In genomic region chr3:52771334-52771681, GRCh38 we compare ENCODE assay signal across 8 cellular contexts. TPM values are rescaled to one million over a fixed set of nuclear protein-coding genes. Genes with fewer than 3 reads are reported as not detected.
A peak's percentile ranks its signal among the peaks of the same experiment; 100 is the strongest.
DNase-seq lines count a peak whose midpoint lies in the region; FAIRE-seq and TF ChIP-seq lines count a peak whose summit lies in the region.

No MANE protein-coding gene starts in this region.

- DNase-seq in activated CD4-positive, alpha-beta T cell treated with anti-CD3 and anti-CD28 coated beads, Interleukin-2, amount 10 ng/mL, durations not matched to agents 7 days and 5 days = no peak
- no peak for DNase-seq in activated CD4-positive, alpha-beta T cell treated with anti-CD3 and anti-CD28 coated beads, Interleukin-2, amount 50 U/mL, for 4 hours
- DNase-seq in WERI-Rb-1 (no peak), left ventricle myocardium inferior (no peak), small intestine (no peak), DMS 273 treated with DMSO at 0.1 percent for 48 hours (lab: John Stamatoyannopoulos, UW) (no peak), NCI-H2029 treated with DMSO at 0.1 percent for 48 hours (lab: John Stamatoyannopoulos, UW) (no peak), NCI-H2196 treated with DMSO at 0.1 percent for 48 hours (lab: John Stamatoyannopoulos, UW; ENCODE audit: unreplicated experiment) (no peak)

- no peaks in the 10 kb centered on the region for H3K9me3 Mint-ChIP-seq in activated CD4-positive, alpha-beta T cell treated with anti-CD3 and anti-CD28 coated beads, Interleukin-2, amount 10 ng/mL, durations not matched to agents 7 days and 5 days

- peak overlapping the region; percentile 74 for H3K4me3 ChIP-seq in WERI-Rb-1 (ENCODE audit: low read depth, low read length)
- H3K4me3 ChIP-seq in left ventricle myocardium inferior = peak overlapping the region; percentile 95
- peak overlapping the region; percentile 70 to 85 for H3K4me3 ChIP-seq in small intestine (ENCODE audit: low read depth in 1 of 2, low read length in 2 of 2)

- H3K4me3 Mint-ChIP-seq in activated CD4-positive, alpha-beta T cell treated with anti-CD3 and anti-CD28 coated beads, Interleukin-2, amount 10 ng/mL, durations not matched to agents 7 days and 5 days = peak overlapping the region; percentile 84

- H3K27ac ChIP-seq in WERI-Rb-1 (peak overlapping the region; percentile 79), left ventricle myocardium inferior (replicated peaks) (peak overlapping the region; percentile 87), small intestine (ENCODE audit: low read depth in 1 of 2, low read length in 1 of 2) (peak overlapping the region; percentile 43 to 90)

- intact Hi-C loops in left ventricle myocardium inferior (cut with micrococcal nuclease) = no loop called here

- H3K4me1 Mint-ChIP-seq in activated CD4-positive, alpha-beta T cell treated with anti-CD3 and anti-CD28 coated beads, Interleukin-2, amount 10 ng/mL, durations not matched to agents 7 days and 5 days = peaks cover 20% of the 10 kb centered on the region

- no peak for FAIRE-seq in small intestine (lab: Jason Lieb, UNC)

- H3K9me3 ChIP-seq in WERI-Rb-1 (ENCODE audit: severe bottlenecking) (no peaks in the 10 kb centered on the region), left ventricle myocardium inferior (replicated peaks) (no peaks in the 10 kb centered on the region), small intestine (ENCODE audit: control insufficient read depth, low read depth) (no peaks in the 10 kb centered on the region)

- WGBS in small intestine, 3 donors = 48 to 53% (median 50%) methylated on average over 5 of the region's 5 CpGs

- peak overlapping the region; percentile 95 for H3K27ac Mint-ChIP-seq in activated CD4-positive, alpha-beta T cell treated with anti-CD3 and anti-CD28 coated beads, Interleukin-2, amount 10 ng/mL, durations not matched to agents 7 days and 5 days

- TF ChIP-seq CTCF in WERI-Rb-1 (IDR thresholded peaks at IDR 0.05; ENCODE audit: low read depth, low read length) (no peak), left ventricle myocardium inferior (IDR thresholded peaks at IDR 0.05; ENCODE audit: borderline replicate concordance) (no peak)

- CTCF ChIA-PET in activated CD4-positive, alpha-beta T cell treated with anti-CD3 and anti-CD28 coated beads, Interleukin-2, amount 10 ng/mL, durations not matched to agents 7 days and 5 days (lab: Charles Lee) = interaction anchor here (0.9 to 1.3 kb wide), 2 partner anchors 20 to 82 kb away, joined by 4 to 5 read pairs; no protein-coding TSS in a partner anchor

- no peaks in the 10 kb centered on the region for H3K27me3 ChIP-seq in WERI-Rb-1 (ENCODE audit: insufficient read depth, low read depth, severe bottlenecking)
- H3K27me3 ChIP-seq in left ventricle myocardium inferior (ENCODE audit: low read depth) = no peaks in the 10 kb centered on the region
- H3K27me3 ChIP-seq in small intestine (ENCODE audit: control insufficient read depth in 2 of 2, insufficient read depth in 2 of 2, low read length in 2 of 2) = no peaks in the 10 kb centered on the region

- H3K4me1 ChIP-seq in left ventricle myocardium inferior (peaks cover 26% of the 10 kb centered on the region), small intestine (ENCODE audit: control insufficient read depth in 2 of 2, insufficient read depth in 1 of 2, low read depth in 1 of 2, low read length in 1 of 2) (peaks cover 2% of the 10 kb centered on the region in 2 donors)

- H3K27me3 Mint-ChIP-seq in activated CD4-positive, alpha-beta T cell treated with anti-CD3 and anti-CD28 coated beads, Interleukin-2, amount 10 ng/mL, durations not matched to agents 7 days and 5 days = no peaks in the 10 kb centered on the region

- peaks cover 14% of the 10 kb centered on the region for H3K36me3 ChIP-seq in WERI-Rb-1
- peaks cover 20% of the 10 kb centered on the region for H3K36me3 ChIP-seq in left ventricle myocardium inferior
- no peaks in the 10 kb centered on the region for H3K36me3 ChIP-seq in small intestine (ENCODE audit: control insufficient read depth in 2 of 2, insufficient read depth in 2 of 2, low read length in 2 of 2)

- H3K36me3 Mint-ChIP-seq in activated CD4-positive, alpha-beta T cell treated with anti-CD3 and anti-CD28 coated beads, Interleukin-2, amount 10 ng/mL, durations not matched to agents 7 days and 5 days (ENCODE audit: low read depth) = peaks cover 4% of the 10 kb centered on the region

- POLR2A ChIA-PET in activated CD4-positive, alpha-beta T cell treated with anti-CD3 and anti-CD28 coated beads, Interleukin-2, amount 10 ng/mL, durations not matched to agents 7 days and 5 days (lab: Charles Lee) = no interaction called here

RNA-seq across cellular contexts. Expression of gene NEK4, which starts 0.6 kb away (rescaled TPM):
- total RNA-seq in activated CD4-positive, alpha-beta T cell treated with anti-CD3 and anti-CD28 coated beads, Interleukin-2, amount 10 ng/mL, durations not matched to agents 7 days and 5 days = 10 to 100 TPM; 21.4 to 22.2 TPM
- total RNA-seq in left ventricle myocardium inferior = 17.7 TPM
- polyA plus RNA-seq in small intestine = 1 to 10 TPM; 3.0 to 8.5 (median 5.6) TPM

RNA-seq across cellular contexts. Expression of gene ITIH1, which starts 6.1 kb away (rescaled TPM):
- not detected for total RNA-seq in activated CD4-positive, alpha-beta T cell treated with anti-CD3 and anti-CD28 coated beads, Interleukin-2, amount 10 ng/mL, durations not matched to agents 7 days and 5 days
- not detected for total RNA-seq in left ventricle myocardium inferior
- under 1 TPM in 1 of 3 donors, not detected in 2; 0.13 TPM for polyA plus RNA-seq in small intestine

RNA-seq across cellular contexts. Expression of gene ITIH3, which starts 23.3 kb away (rescaled TPM):
- total RNA-seq in activated CD4-positive, alpha-beta T cell treated with anti-CD3 and anti-CD28 coated beads, Interleukin-2, amount 10 ng/mL, durations not matched to agents 7 days and 5 days = not detected
- total RNA-seq in left ventricle myocardium inferior = 0.55 TPM
- 1 to 10 TPM in 1 of 3 donors, not detected in 2; 1.8 TPM for polyA plus RNA-seq in small intestine

RNA-seq across cellular contexts. Expression of gene ITIH4, which starts 59.2 kb away (rescaled TPM):
- 10 to 100 TPM; 25.5 to 28.6 TPM for total RNA-seq in activated CD4-positive, alpha-beta T cell treated with anti-CD3 and anti-CD28 coated beads, Interleukin-2, amount 10 ng/mL, durations not matched to agents 7 days and 5 days
- total RNA-seq in left ventricle myocardium inferior = 5.0 TPM
- 1 to 10 TPM in 2 of 3 donors, under 1 TPM in 1; 0.67 to 4.9 (median 2.7) TPM for polyA plus RNA-seq in small intestine
